ENCODE assay signal across 8 cellular contexts in the genomic region with DNA sequence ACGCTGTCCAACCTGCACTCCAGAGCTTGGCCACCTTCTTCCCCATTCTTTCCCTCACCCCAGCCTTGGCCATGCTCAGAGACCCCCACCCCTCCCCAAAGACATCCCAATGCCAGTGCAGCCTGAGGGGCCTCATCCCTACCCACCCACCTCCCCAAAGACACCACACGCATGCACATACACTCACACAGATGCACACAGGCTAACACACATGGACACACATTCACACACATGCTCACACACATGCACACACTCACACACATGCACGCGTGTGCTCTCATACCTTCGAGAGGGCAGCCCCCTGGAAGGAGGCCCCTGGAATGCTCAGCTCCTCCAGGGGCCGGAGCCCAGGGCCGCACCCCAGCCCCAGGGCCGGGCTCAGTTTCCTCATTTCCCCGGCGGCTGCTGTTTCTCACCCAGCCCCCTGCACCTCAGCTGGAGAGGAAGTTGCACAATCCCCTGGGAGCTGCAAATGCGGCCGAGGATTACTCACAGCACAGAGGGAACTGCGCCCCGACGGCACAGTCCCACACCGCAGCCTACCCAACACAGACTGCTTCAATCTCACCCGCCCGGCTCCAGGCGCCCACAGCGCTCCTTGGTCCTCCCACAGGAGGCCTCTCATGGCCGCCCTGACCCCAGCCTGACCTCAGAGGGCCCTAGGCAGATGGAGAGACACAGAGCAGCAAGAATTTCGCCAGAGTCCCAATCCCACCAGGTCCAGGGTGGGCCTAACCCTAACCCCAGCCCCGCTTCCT. TPM values are rescaled to one million over a fixed set of nuclear protein-coding genes. Genes with fewer than 3 reads are reported as not detected.
A peak's percentile ranks its signal among the peaks of the same experiment; 100 is the strongest.
DNase-seq lines count a peak whose midpoint lies in the region; ATAC-seq and TF ChIP-seq lines count a peak whose summit lies in the region.

No MANE protein-coding gene starts in this region.

- H3K27me3 ChIP-seq in colonic mucosa (no peaks in the 10 kb centered on the region), uterus (no peaks in the 10 kb centered on the region)

- peaks cover 15% of the 10 kb centered on the region for H3K4me1 ChIP-seq in colonic mucosa
- H3K4me1 ChIP-seq in uterus, result no peaks in the 10 kb centered on the region

- H3K36me3 Mint-ChIP-seq in progenitor cell of endocrine pancreas (ENCODE audit: insufficient read depth), result no peaks in the 10 kb centered on the region

- peak; percentile 43 for DNase-seq in stimulated activated naive CD8-positive, alpha-beta T cell treated with anti-CD3 and anti-CD28 coated beads, Interleukin-15, Interleukin-2, amounts not matched to agents 100 U/mL and 50 U/mL, for 24 hours
- no peak for DNase-seq in stimulated activated naive CD8-positive, alpha-beta T cell treated with anti-CD3 and anti-CD28 coated beads, Interleukin-15, amount 100 ng/mL, for 72 hours
- DNase-seq in NOMO-1 treated with dmso at 0.1 percent for 144 hours (lab: John Stamatoyannopoulos, UW; ENCODE audit: unreplicated experiment) (peak; percentile 92), colonic mucosa (peak; percentile 53), lung microvascular endothelial cell (ENCODE audit: low read depth in 2 of 2) (peak; percentile 20 to 83), uterus (peak; percentile 54 to 58), progenitor cell of endocrine pancreas (ENCODE audit: low spot score, unreplicated experiment) (no peak)

- peak; percentile 58 for ATAC-seq in stimulated activated naive CD8-positive, alpha-beta T cell treated with anti-CD3 and anti-CD28 coated beads, Interleukin-15, Interleukin-2, amounts not matched to agents 100 U/mL and 50 U/mL, for 24 hours
- no peak for ATAC-seq in stimulated activated naive CD8-positive, alpha-beta T cell treated with anti-CD3 and anti-CD28 coated beads, Interleukin-15, amount 100 ng/mL, for 72 hours
- peak; percentile 57 for ATAC-seq in HG02970 (IDR thresholded peaks at IDR 0.05; ENCODE audit: low FRiP score, unreplicated experiment)

- H3K9me3 ChIP-seq in colonic mucosa, result no peaks in the 10 kb centered on the region
- H3K9me3 ChIP-seq in uterus, result no peaks in the 10 kb centered on the region

- H3K4me3 Mint-ChIP-seq in stimulated activated naive CD8-positive, alpha-beta T cell treated with anti-CD3 and anti-CD28 coated beads, Interleukin-15, amount 100 ng/mL, for 72 hours, result no peak overlapping the region
- no peak overlapping the region for H3K4me3 Mint-ChIP-seq in progenitor cell of endocrine pancreas (ENCODE audit: low read depth)

- H3K27ac ChIP-seq in colonic mucosa, result peak overlapping the region; percentile 50
- H3K27ac ChIP-seq in uterus, result no peak overlapping the region

- no peaks in the 10 kb centered on the region for H3K27me3 Mint-ChIP-seq in stimulated activated naive CD8-positive, alpha-beta T cell treated with anti-CD3 and anti-CD28 coated beads, Interleukin-15, amount 100 ng/mL, for 72 hours
- H3K27me3 Mint-ChIP-seq in progenitor cell of endocrine pancreas, result no peaks in the 10 kb centered on the region

- H3K27ac Mint-ChIP-seq in stimulated activated naive CD8-positive, alpha-beta T cell treated with anti-CD3 and anti-CD28 coated beads, Interleukin-15, amount 100 ng/mL, for 72 hours, result peak overlapping the region in 1 of 2 donors; percentile 42
- H3K27ac Mint-ChIP-seq in progenitor cell of endocrine pancreas, result no peak overlapping the region

- H3K4me3 ChIP-seq in colonic mucosa, result no peak overlapping the region
- H3K4me3 ChIP-seq in uterus, result no peak overlapping the region

- no peak for TF ChIP-seq POLR2A in uterus (IDR thresholded peaks at IDR 0.05)

- H3K4me1 Mint-ChIP-seq in stimulated activated naive CD8-positive, alpha-beta T cell treated with anti-CD3 and anti-CD28 coated beads, Interleukin-15, amount 100 ng/mL, for 72 hours, result peaks cover 28% of the 10 kb centered on the region
- peaks cover 6% of the 10 kb centered on the region for H3K4me1 Mint-ChIP-seq in progenitor cell of endocrine pancreas (ENCODE audit: low read depth)

- intact Hi-C loops in colonic mucosa (cut with DNase I), result no loop called here
- intact Hi-C loops in uterus (cut with DNase I; ENCODE audit: low total_unique reads), result no loop called here

- TF ChIP-seq CTCF in colonic mucosa (IDR thresholded peaks at IDR 0.05) (no peak), uterus (IDR thresholded peaks at IDR 0.05) (no peak), progenitor cell of endocrine pancreas (IDR thresholded peaks at IDR 0.05; ENCODE audit: unreplicated experiment) (no peak)

- H3K9me3 Mint-ChIP-seq in stimulated activated naive CD8-positive, alpha-beta T cell treated with anti-CD3 and anti-CD28 coated beads, Interleukin-15, amount 100 ng/mL, for 72 hours, result no peaks in the 10 kb centered on the region
- no peaks in the 10 kb centered on the region for H3K9me3 Mint-ChIP-seq in progenitor cell of endocrine pancreas (ENCODE audit: low read depth)

- H3K36me3 ChIP-seq in colonic mucosa (no peaks in the 10 kb centered on the region), uterus (no peaks in the 10 kb centered on the region)

- H3K9ac ChIP-seq in colonic mucosa (ENCODE audit: low read depth in 2 of 2, low read length in 2 of 2), result peak overlapping the region; percentile 43 to 57

RNA-seq across cellular contexts. Expression of gene TFEB, which starts 12.1 kb away (rescaled TPM):
- 10 to 100 TPM; 16.9 to 21.7 TPM for total RNA-seq in colonic mucosa
- 5.0 and 6.0 TPM in 2 replicates for total RNA-seq in lung microvascular endothelial cell
- 10 to 100 TPM in 3 of 4 donors, 1 to 10 TPM in 1; 8.8 to 31.7 (median 17.0) TPM for total RNA-seq in uterus
- total RNA-seq in progenitor cell of endocrine pancreas, result 0.48 and 0.55 TPM in 2 replicates

RNA-seq across cellular contexts. Expression of gene PGC, which starts 23.8 kb away (rescaled TPM):
- total RNA-seq in colonic mucosa (1 to 10 TPM in 1 of 2 donors, not detected in 1; 1.7 TPM), lung microvascular endothelial cell (not detected in 2 replicates), uterus (1 to 10 TPM in 1 of 4 donors, under 1 TPM in 1, not detected in 2; 0.91 to 2.1 TPM), progenitor cell of endocrine pancreas (not detected in 2 replicates)

RNA-seq across cellular contexts. Expression of gene FRS3, which starts 56.3 kb away (rescaled TPM):
- total RNA-seq in colonic mucosa (1 to 10 TPM; 2.7 to 3.4 TPM), lung microvascular endothelial cell (0.60 and 0.65 TPM in 2 replicates), uterus (1 to 10 TPM in 3 of 4 donors, under 1 TPM in 1; 0.26 to 8.9 (median 2.2) TPM), progenitor cell of endocrine pancreas (6.3 and 7.6 TPM in 2 replicates)

RNA-seq across cellular contexts. Expression of gene PRICKLE4, which starts 57.2 kb away (rescaled TPM):
- total RNA-seq in colonic mucosa (1 to 10 TPM; 1.8 to 4.8 TPM), lung microvascular endothelial cell (5.2 and 6.7 TPM in 2 replicates), uterus (10 to 100 TPM; 10.4 to 17.9 (median 14.3) TPM), progenitor cell of endocrine pancreas (4.3 and 4.9 TPM in 2 replicates)

Comparison
In these comparisons a context has a peak if more than half of its experiments do, and no peak if none do; other contexts are left out.
1. DNase-seq: peak in stimulated activated naive CD8-positive, alpha-beta T cell treated with anti-CD3 and anti-CD28 coated beads, Interleukin-15, Interleukin-2, amounts not matched to agents 100 U/mL and 50 U/mL, for 24 hours (single experiment), NOMO-1 treated with dmso at 0.1 percent for 144 hours (single experiment), colonic mucosa (single experiment), lung microvascular endothelial cell (2 of 2) and uterus (2 of 2); none in stimulated activated naive CD8-positive, alpha-beta T cell treated with anti-CD3 and anti-CD28 coated beads, Interleukin-15, amount 100 ng/mL, for 72 hours (0 of 2) and progenitor cell of endocrine pancreas (single experiment).